Comparison of ENCODE assay signal across 1 cellular context in genomic region chr5:181221792-181222629, GRCh38.
TF ChIP-seq lines count a peak whose summit lies in the region.

No MANE protein-coding gene starts in this region.

TF ChIP-seq in HepG2, 621 proteins besides CTCF, POLR2A, EP300 and RAD21 (continued from another document):
- TF ChIP-seq, protein P1, sequence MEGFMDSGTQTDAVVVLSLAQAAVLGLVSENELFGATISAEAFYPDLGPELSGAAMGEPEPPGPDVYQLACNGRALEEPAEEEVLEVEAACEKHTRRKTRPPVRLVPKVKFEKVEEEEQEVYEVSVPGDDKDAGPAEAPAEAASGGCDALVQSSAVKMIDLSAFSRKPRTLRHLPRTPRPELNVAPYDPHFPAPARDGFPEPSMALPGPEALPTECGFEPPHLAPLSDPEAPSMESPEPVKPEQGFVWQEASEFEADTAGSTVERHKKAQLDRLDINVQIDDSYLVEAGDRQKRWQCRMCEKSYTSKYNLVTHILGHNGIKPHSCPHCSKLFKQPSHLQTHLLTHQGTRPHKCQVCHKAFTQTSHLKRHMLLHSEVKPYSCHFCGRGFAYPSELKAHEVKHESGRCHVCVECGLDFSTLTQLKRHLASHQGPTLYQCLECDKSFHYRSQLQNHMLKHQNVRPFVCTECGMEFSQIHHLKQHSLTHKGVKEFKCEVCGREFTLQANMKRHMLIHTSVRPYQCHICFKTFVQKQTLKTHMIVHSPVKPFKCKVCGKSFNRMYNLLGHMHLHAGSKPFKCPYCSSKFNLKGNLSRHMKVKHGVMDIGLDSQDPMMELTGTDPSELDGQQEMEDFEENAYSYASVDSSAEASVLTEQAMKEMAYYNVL (CRISPR knock-in tag; IDR thresholded peaks at IDR 0.05; ENCODE audit: borderline replicate concordance) = 0 out of 2 replicates have a peak, but pooled peaks have one; percentile 56
- TF ChIP-seq SYNCRIP (IDR thresholded peaks at IDR 0.05; ENCODE audit: insufficient read depth, low read depth, low read length) (no peak), ZNF292 (CRISPR knock-in tag; IDR thresholded peaks at IDR 0.05; ENCODE audit: borderline replicate concordance, low read depth) (no peak), NFE2L2 (IDR thresholded peaks at IDR 0.05; ENCODE audit: low read length) (no peak), FIP1L1 (IDR thresholded peaks at IDR 0.05; ENCODE audit: borderline replicate concordance, insufficient read depth, low read depth, low read length) (peak; percentile 74; the same call in 1 of the 2 replicates), NR2C2 (CRISPR knock-in tag; IDR thresholded peaks at IDR 0.05; ENCODE audit: borderline replicate concordance) (0 out of 2 replicates have a peak, but pooled peaks have one; percentile 31), TRIM24 (CRISPR knock-in tag; IDR thresholded peaks at IDR 0.05) (no peak), ZBTB49 (CRISPR knock-in tag; IDR thresholded peaks at IDR 0.05; ENCODE audit: borderline replicate concordance) (0 out of 2 replicates have a peak, but pooled peaks have one; percentile 30), ZNF263 (CRISPR knock-in tag; IDR thresholded peaks at IDR 0.05) (peak; percentile 76), MATR3 (CRISPR knock-in tag; IDR thresholded peaks at IDR 0.05) (no peak), ZNF670 (CRISPR knock-in tag; IDR thresholded peaks at IDR 0.05; ENCODE audit: borderline replicate concordance) (peak; percentile 35; the same call in 1 of the 2 replicates), ZNF17 (CRISPR knock-in tag; IDR thresholded peaks at IDR 0.05) (no peak), ZNF335 (CRISPR knock-in tag; IDR thresholded peaks at IDR 0.05) (no peak), ZNF333 (CRISPR knock-in tag; IDR thresholded peaks at IDR 0.05; ENCODE audit: borderline replicate concordance) (peak; percentile 79; the same call in 1 of the 2 replicates), TBP (CRISPR knock-in tag; IDR thresholded peaks at IDR 0.05) (peak; percentile 50; the same call in 1 of the 2 replicates), MXD4 (CRISPR knock-in tag; IDR thresholded peaks at IDR 0.05) (peak; percentile 47; the same call in 1 of the 2 replicates), SNRNP70 (IDR thresholded peaks at IDR 0.05; ENCODE audit: low read depth, low read length) (no peak), ZNF407 (CRISPR knock-in tag; IDR thresholded peaks at IDR 0.05; ENCODE audit: not compliant biosample characterization) (peak; percentile 26), ZSCAN12 (CRISPR knock-in tag; IDR thresholded peaks at IDR 0.05) (0 out of 2 replicates have a peak, but pooled peaks have one; percentile 46), ZNF20 (CRISPR knock-in tag; IDR thresholded peaks at IDR 0.05) (peak; percentile 22; the same call in 1 of the 2 replicates), PRPF4 (IDR thresholded peaks at IDR 0.05; ENCODE audit: low read depth, low read length, poor library complexity, severe bottlenecking) (peak; percentile 24), ZNF616 (CRISPR knock-in tag; IDR thresholded peaks at IDR 0.05; ENCODE audit: low read depth) (peak; percentile 78; the same call in 1 of the 2 replicates), RBAK (CRISPR knock-in tag; IDR thresholded peaks at IDR 0.05) (no peak), RORA (CRISPR knock-in tag; IDR thresholded peaks at IDR 0.05) (no peak), ZSCAN21 (CRISPR knock-in tag; IDR thresholded peaks at IDR 0.05; ENCODE audit: borderline replicate concordance) (no peak; the same call in none of the 2 replicates), DBP (CRISPR knock-in tag; IDR thresholded peaks at IDR 0.05; ENCODE audit: not compliant biosample characterization) (no peak), GATA4 (IDR thresholded peaks at IDR 0.05; ENCODE audit: borderline replicate concordance, low read depth) (no peak)
- TF ChIP-seq, protein P2, sequence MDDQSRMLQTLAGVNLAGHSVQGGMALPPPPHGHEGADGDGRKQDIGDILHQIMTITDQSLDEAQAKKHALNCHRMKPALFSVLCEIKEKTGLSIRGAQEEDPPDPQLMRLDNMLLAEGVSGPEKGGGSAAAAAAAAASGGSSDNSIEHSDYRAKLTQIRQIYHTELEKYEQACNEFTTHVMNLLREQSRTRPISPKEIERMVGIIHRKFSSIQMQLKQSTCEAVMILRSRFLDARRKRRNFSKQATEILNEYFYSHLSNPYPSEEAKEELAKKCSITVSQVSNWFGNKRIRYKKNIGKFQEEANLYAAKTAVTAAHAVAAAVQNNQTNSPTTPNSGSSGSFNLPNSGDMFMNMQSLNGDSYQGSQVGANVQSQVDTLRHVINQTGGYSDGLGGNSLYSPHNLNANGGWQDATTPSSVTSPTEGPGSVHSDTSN (CRISPR knock-in tag; IDR thresholded peaks at IDR 0.05; ENCODE audit: borderline replicate concordance) = 0 out of 2 replicates have a peak, but pooled peaks have one; percentile 74
- TF ChIP-seq, protein P3, sequence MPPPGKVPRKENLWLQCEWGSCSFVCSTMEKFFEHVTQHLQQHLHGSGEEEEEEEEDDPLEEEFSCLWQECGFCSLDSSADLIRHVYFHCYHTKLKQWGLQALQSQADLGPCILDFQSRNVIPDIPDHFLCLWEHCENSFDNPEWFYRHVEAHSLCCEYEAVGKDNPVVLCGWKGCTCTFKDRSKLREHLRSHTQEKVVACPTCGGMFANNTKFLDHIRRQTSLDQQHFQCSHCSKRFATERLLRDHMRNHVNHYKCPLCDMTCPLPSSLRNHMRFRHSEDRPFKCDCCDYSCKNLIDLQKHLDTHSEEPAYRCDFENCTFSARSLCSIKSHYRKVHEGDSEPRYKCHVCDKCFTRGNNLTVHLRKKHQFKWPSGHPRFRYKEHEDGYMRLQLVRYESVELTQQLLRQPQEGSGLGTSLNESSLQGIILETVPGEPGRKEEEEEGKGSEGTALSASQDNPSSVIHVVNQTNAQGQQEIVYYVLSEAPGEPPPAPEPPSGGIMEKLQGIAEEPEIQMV (CRISPR knock-in tag; IDR thresholded peaks at IDR 0.05; ENCODE audit: low read depth) = no peak; the same call in 1 of the 2 replicates
- TF ChIP-seq, protein P4, sequence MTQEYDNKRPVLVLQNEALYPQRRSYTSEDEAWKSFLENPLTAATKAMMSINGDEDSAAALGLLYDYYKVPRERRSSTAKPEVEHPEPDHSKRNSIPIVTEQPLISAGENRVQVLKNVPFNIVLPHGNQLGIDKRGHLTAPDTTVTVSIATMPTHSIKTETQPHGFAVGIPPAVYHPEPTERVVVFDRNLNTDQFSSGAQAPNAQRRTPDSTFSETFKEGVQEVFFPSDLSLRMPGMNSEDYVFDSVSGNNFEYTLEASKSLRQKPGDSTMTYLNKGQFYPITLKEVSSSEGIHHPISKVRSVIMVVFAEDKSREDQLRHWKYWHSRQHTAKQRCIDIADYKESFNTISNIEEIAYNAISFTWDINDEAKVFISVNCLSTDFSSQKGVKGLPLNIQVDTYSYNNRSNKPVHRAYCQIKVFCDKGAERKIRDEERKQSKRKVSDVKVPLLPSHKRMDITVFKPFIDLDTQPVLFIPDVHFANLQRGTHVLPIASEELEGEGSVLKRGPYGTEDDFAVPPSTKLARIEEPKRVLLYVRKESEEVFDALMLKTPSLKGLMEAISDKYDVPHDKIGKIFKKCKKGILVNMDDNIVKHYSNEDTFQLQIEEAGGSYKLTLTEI (CRISPR knock-in tag; conservative IDR thresholded peaks at IDR 0.05) = no peak
- TF ChIP-seq, protein P5, sequence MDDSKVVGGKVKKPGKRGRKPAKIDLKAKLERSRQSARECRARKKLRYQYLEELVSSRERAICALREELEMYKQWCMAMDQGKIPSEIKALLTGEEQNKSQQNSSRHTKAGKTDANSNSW (CRISPR knock-in tag; IDR thresholded peaks at IDR 0.05; ENCODE audit: borderline replicate concordance) = 0 out of 2 replicates have a peak, but pooled peaks have one; percentile 32
- TF ChIP-seq, protein P6, sequence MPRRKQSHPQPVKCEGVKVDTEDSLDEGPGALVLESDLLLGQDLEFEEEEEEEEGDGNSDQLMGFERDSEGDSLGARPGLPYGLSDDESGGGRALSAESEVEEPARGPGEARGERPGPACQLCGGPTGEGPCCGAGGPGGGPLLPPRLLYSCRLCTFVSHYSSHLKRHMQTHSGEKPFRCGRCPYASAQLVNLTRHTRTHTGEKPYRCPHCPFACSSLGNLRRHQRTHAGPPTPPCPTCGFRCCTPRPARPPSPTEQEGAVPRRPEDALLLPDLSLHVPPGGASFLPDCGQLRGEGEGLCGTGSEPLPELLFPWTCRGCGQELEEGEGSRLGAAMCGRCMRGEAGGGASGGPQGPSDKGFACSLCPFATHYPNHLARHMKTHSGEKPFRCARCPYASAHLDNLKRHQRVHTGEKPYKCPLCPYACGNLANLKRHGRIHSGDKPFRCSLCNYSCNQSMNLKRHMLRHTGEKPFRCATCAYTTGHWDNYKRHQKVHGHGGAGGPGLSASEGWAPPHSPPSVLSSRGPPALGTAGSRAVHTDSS (CRISPR knock-in tag; conservative IDR thresholded peaks at IDR 0.05) = 0 out of 2 replicates have a peak, but pooled peaks have one; percentile 69
